In the genomic region with DNA sequence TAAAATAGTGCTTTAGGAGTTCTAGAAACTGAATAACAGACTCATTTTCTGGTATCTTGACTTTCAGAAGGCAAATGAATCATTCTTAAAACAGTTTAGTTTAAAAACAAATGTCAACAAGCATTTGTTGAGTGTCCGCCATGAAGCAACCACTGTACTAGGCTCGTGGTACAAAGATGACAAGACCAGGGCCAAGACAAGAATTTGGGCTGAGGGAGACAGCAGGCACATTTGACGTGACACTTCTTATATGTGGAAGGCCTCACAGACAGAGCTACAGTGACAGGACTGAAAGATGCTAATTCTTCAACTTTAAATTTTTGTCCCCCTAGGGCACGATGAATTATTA, we compare ENCODE assay signal across 11 cellular contexts. TPM values are rescaled to one million over a fixed set of nuclear protein-coding genes. Genes with fewer than 3 reads are reported as not detected.
DNase-seq lines count a peak whose midpoint lies in the region; ATAC-seq and TF ChIP-seq lines count a peak whose summit lies in the region.
"Had no signal": no experiment of that assay in that cellular context is flagged by ENCODE, and none has a peak within 500 bp of the region (broad histone marks: within the 10 kb centered on the region; RNA-seq: fewer than 3 reads in every experiment).

No MANE protein-coding gene starts in this region.

- RAD21 ChIA-PET in HCT116 (lab: Charles Lee; ENCODE audit: low non-redundant PET in 1 of 2, low total read pairs in 2 of 2, uncharacterized antibody in 2 of 2, unreplicated experiment in 2 of 2): no interaction called here

- H3K4me3 Mint-ChIP-seq in CD4-positive, CD25-positive, alpha-beta regulatory T cell: no peak overlapping the region
- H3K4me3 Mint-ChIP-seq in activated T-helper 17 cell treated with anti-CD3 and anti-CD28 coated beads, Interleukin-2, amount 50 U/mL, for 72 hours: peak overlapping the region; percentile 85
- peak overlapping the region in 2 of 10 donors; percentile 85 to 90 for H3K4me3 Mint-ChIP-seq in naive thymus-derived CD4-positive, alpha-beta T cell

- intact Hi-C loops in HCT116 (cut with micrococcal nuclease): no loop called here
- intact Hi-C loops in naive thymus-derived CD4-positive, alpha-beta T cell (cut with micrococcal nuclease): loop anchor here in 1 of 2 donors (5.0 kb wide), 1 partner anchor 1666 kb away; no protein-coding TSS in a partner anchor
- intact Hi-C loops in sigmoid colon (cut with DNase I): loop anchor here (5.0 kb wide), 2 partner anchors 39 to 286 kb away; no protein-coding TSS in a partner anchor

- no peak for TF ChIP-seq POLR2A in HCT116 (IDR thresholded peaks at IDR 0.05; ENCODE audit: borderline replicate concordance, extremely low read depth, insufficient read depth, insufficient read length)
- no peak for TF ChIP-seq POLR2A in sigmoid colon (IDR thresholded peaks at IDR 0.05)

- peak overlapping the region; percentile 20 for H2AFZ ChIP-seq in HCT116 (ENCODE audit: low read depth, low read length, poor library complexity, severe bottlenecking)

- no peak for TF ChIP-seq RAD21 in HCT116 (IDR thresholded peaks at IDR 0.05; ENCODE audit: low read depth)

- H3K36me3 Mint-ChIP-seq in CD4-positive, CD25-positive, alpha-beta regulatory T cell: no peaks in the 10 kb centered on the region
- H3K36me3 Mint-ChIP-seq in activated T-helper 17 cell treated with anti-CD3 and anti-CD28 coated beads, Interleukin-2, amount 50 U/mL, for 72 hours (ENCODE audit: low read depth): peaks cover 5% of the 10 kb centered on the region
- H3K36me3 Mint-ChIP-seq in naive thymus-derived CD4-positive, alpha-beta T cell: peaks cover 0 to 5% (median 0%) of the 10 kb centered on the region in 5 donors

- H3K27me3 Mint-ChIP-seq in CD4-positive, CD25-positive, alpha-beta regulatory T cell: no peaks in the 10 kb centered on the region
- H3K27me3 Mint-ChIP-seq in activated T-helper 17 cell treated with anti-CD3 and anti-CD28 coated beads, Interleukin-2, amount 50 U/mL, for 72 hours: no peaks in the 10 kb centered on the region
- no peaks in the 10 kb centered on the region for H3K27me3 Mint-ChIP-seq in naive thymus-derived CD4-positive, alpha-beta T cell

- no peaks in the 10 kb centered on the region for H3K9me3 ChIP-seq in CD4-positive, CD25-positive, alpha-beta regulatory T cell (ENCODE audit: control insufficient read depth in 2 of 2, low read length in 2 of 2)
- H3K9me3 ChIP-seq in HCT116 (ENCODE audit: control insufficient read depth in 1 of 2, insufficient read depth in 1 of 2, low read depth in 1 of 2, low read length in 2 of 2): no peaks in the 10 kb centered on the region
- H3K9me3 ChIP-seq in naive thymus-derived CD4-positive, alpha-beta T cell (ENCODE audit: control insufficient read depth in 2 of 3, low read length in 3 of 3): no peaks in the 10 kb centered on the region
- no peaks in the 10 kb centered on the region for H3K9me3 ChIP-seq in sigmoid colon
- H3K9me3 ChIP-seq: left ventricle myocardium inferior, thyroid gland had no signal

- no peak for TF ChIP-seq CTCF in HCT116 (IDR thresholded peaks at IDR 0.05 in 2 of 3, conservative IDR thresholded peaks at IDR 0.05 in 1 of 3; ENCODE audit: borderline replicate concordance in 1 of 3, insufficient read depth in 1 of 3, low read depth in 2 of 3, low read length in 2 of 3)
- no peak for TF ChIP-seq CTCF in sigmoid colon (IDR thresholded peaks at IDR 0.05)

- no peak overlapping the region for H3K4me2 ChIP-seq in HCT116 (ENCODE audit: low read length)

- peak overlapping the region; percentile 63 for H3K27ac ChIP-seq in CD4-positive, CD25-positive, alpha-beta regulatory T cell (ENCODE audit: insufficient read depth, low read length, poor library complexity, severe bottlenecking)
- H3K27ac ChIP-seq in HCT116 (ENCODE audit: low read depth, low read length) (no peak overlapping the region), sigmoid colon (no peak overlapping the region)
- peak overlapping the region; percentile 37 for H3K27ac ChIP-seq in naive thymus-derived CD4-positive, alpha-beta T cell (ENCODE audit: low read depth, low read length)

- CTCF ChIA-PET in HCT116 (lab: Charles Lee): interaction anchor here (0.7 to 1.6 kb wide), 4 partner anchors 9 to 42 kb away, joined by 3 to 7 read pairs (median 3); a partner anchor contains a TSS
- CTCF ChIA-PET in naive thymus-derived CD4-positive, alpha-beta T cell (lab: Charles Lee): interaction anchor here (0.5 to 3.1 kb wide), 26 partner anchors 9 to 409 kb away, joined by 3 to 42 read pairs (median 4); a partner anchor contains a TSS

- H3K9ac ChIP-seq in HCT116 (ENCODE audit: low read length): no peak overlapping the region

- peaks cover 19 to 52% (median 36%) of the 10 kb centered on the region in 4 donors for H3K4me1 Mint-ChIP-seq in CD4-positive, CD25-positive, alpha-beta regulatory T cell
- H3K4me1 Mint-ChIP-seq in activated T-helper 17 cell treated with anti-CD3 and anti-CD28 coated beads, Interleukin-2, amount 50 U/mL, for 72 hours: peaks cover 44% of the 10 kb centered on the region
- peaks cover 23 to 53% (median 44%) of the 10 kb centered on the region in 7 donors for H3K4me1 Mint-ChIP-seq in naive thymus-derived CD4-positive, alpha-beta T cell

- WGBS in sigmoid colon, 2 donors: 91 to 95% methylated on average over 4 of the region's 4 CpGs

- ATAC-seq in CD4-positive, CD25-positive, alpha-beta regulatory T cell (ENCODE audit: low read depth in 2 of 2): no peak
- ATAC-seq in HCT116 (no peak), HG03457 (IDR thresholded peaks at IDR 0.05; ENCODE audit: unreplicated experiment) (no peak)
- peak; percentile 61 for ATAC-seq in activated T-helper 17 cell treated with anti-CD3 and anti-CD28 coated beads, Interleukin-2, amount 50 U/mL, for 72 hours (replicated peaks)
- ATAC-seq in naive thymus-derived CD4-positive, alpha-beta T cell: no peak

- H3K36me3 ChIP-seq in CD4-positive, CD25-positive, alpha-beta regulatory T cell (ENCODE audit: control insufficient read depth, insufficient read depth, low read length): no peaks in the 10 kb centered on the region
- no peaks in the 10 kb centered on the region for H3K36me3 ChIP-seq in HCT116 (ENCODE audit: control insufficient read depth in 1 of 2, insufficient read depth in 2 of 2, low read length in 2 of 2)
- H3K36me3 ChIP-seq in naive thymus-derived CD4-positive, alpha-beta T cell (ENCODE audit: control insufficient read depth in 2 of 3, insufficient read depth in 3 of 3, low read length in 3 of 3): no peaks in the 10 kb centered on the region
- H3K36me3 ChIP-seq in sigmoid colon: peaks cover 0 to 2% (median 0%) of the 10 kb centered on the region in 4 donors
- H3K36me3 ChIP-seq: left ventricle myocardium inferior, thyroid gland had no signal

- no TSS peak for BruUV-seq in HCT116 (replicated peaks; lab: Mats Ljungman, UMichigan)

- POLR2A ChIA-PET in HCT116 (lab: Charles Lee): interaction anchor here (1.0 to 1.1 kb wide), 2 partner anchors 15 kb away, joined by 3 to 4 read pairs; no protein-coding TSS in a partner anchor
- POLR2A ChIA-PET in naive thymus-derived CD4-positive, alpha-beta T cell (lab: Charles Lee): interaction anchor here (0.6 to 9.6 kb wide), 13 partner anchors 15 to 437 kb away, joined by 3 to 210 read pairs (median 8); a partner anchor contains a TSS

- H4K20me1 ChIP-seq in HCT116 (ENCODE audit: insufficient read depth): no peaks in the 10 kb centered on the region

- no peaks in the 10 kb centered on the region for H3K27me3 ChIP-seq in CD4-positive, CD25-positive, alpha-beta regulatory T cell (ENCODE audit: control insufficient read depth, insufficient read depth, low read length)
- H3K27me3 ChIP-seq in HCT116 (ENCODE audit: insufficient read depth, low read length): no peaks in the 10 kb centered on the region
- H3K27me3 ChIP-seq in naive thymus-derived CD4-positive, alpha-beta T cell (ENCODE audit: control insufficient read depth in 2 of 2, insufficient read depth in 2 of 2, low read length in 2 of 2): no peaks in the 10 kb centered on the region
- no peaks in the 10 kb centered on the region for H3K27me3 ChIP-seq in sigmoid colon
- H3K27me3 ChIP-seq: thyroid gland had no signal

- no peaks in the 10 kb centered on the region for H3K79me2 ChIP-seq in HCT116 (ENCODE audit: insufficient read depth, low read length)

- no peak for DNase-seq in CD4-positive, CD25-positive, alpha-beta regulatory T cell
- DNase-seq in HCT116 (ENCODE audit: low read depth, low spot score): no peak
- DNase-seq in naive thymus-derived CD4-positive, alpha-beta T cell: no peak
- no peak for DNase-seq in sigmoid colon
- no peak for DNase-seq in NCI-H82 (lab: John Stamatoyannopoulos, UW)

- no peaks in the 10 kb centered on the region for H3K9me3 Mint-ChIP-seq in CD4-positive, CD25-positive, alpha-beta regulatory T cell
- no peaks in the 10 kb centered on the region for H3K9me3 Mint-ChIP-seq in activated T-helper 17 cell treated with anti-CD3 and anti-CD28 coated beads, Interleukin-2, amount 50 U/mL, for 72 hours
- no peaks in the 10 kb centered on the region for H3K9me3 Mint-ChIP-seq in naive thymus-derived CD4-positive, alpha-beta T cell
- H3K9me3 Mint-ChIP-seq: activated B cell treated with CpG ODN at 0.5 μM for 24 hours, neural crest cell had no signal

- H3K27ac Mint-ChIP-seq in CD4-positive, CD25-positive, alpha-beta regulatory T cell: peak overlapping the region in 2 of 3 donors; percentile 80 to 82
- H3K27ac Mint-ChIP-seq in activated T-helper 17 cell treated with anti-CD3 and anti-CD28 coated beads, Interleukin-2, amount 50 U/mL, for 72 hours: peak overlapping the region; percentile 92
- peak overlapping the region in 8 of 9 donors; percentile 51 to 92 (median 88) for H3K27ac Mint-ChIP-seq in naive thymus-derived CD4-positive, alpha-beta T cell

- peaks cover 27% of the 10 kb centered on the region for H3K4me1 ChIP-seq in CD4-positive, CD25-positive, alpha-beta regulatory T cell (ENCODE audit: control insufficient read depth, insufficient read depth, low read length, poor library complexity, severe bottlenecking)
- H3K4me1 ChIP-seq in HCT116 (ENCODE audit: control insufficient read depth in 1 of 2, insufficient read depth in 2 of 2, low read length in 2 of 2) (peaks cover 0 to 15% of the 10 kb centered on the region in 2 experiments; a peak in 1 of 4 replicates), sigmoid colon (peaks cover 0 to 12% (median 3%) of the 10 kb centered on the region in 4 donors)
- peaks cover 6 to 28% of the 10 kb centered on the region in 2 donors for H3K4me1 ChIP-seq in naive thymus-derived CD4-positive, alpha-beta T cell (ENCODE audit: control insufficient read depth in 2 of 2, insufficient read depth in 2 of 2, low read length in 2 of 2)

- no peaks in the 10 kb centered on the region for H3K9me2 ChIP-seq in HCT116 (ENCODE audit: insufficient read depth)

- no peak for TF ChIP-seq EP300 in sigmoid colon (IDR thresholded peaks at IDR 0.05)

- H3K4me3 ChIP-seq in CD4-positive, CD25-positive, alpha-beta regulatory T cell (ENCODE audit: low read depth, low read length): no peak overlapping the region
- H3K4me3 ChIP-seq in HCT116 (replicated peaks in 1 of 2; ENCODE audit: low read depth in 1 of 2, low read length in 2 of 2): no peak overlapping the region
- H3K4me3 ChIP-seq in naive thymus-derived CD4-positive, alpha-beta T cell (ENCODE audit: low read length): no peak overlapping the region
- no peak overlapping the region for H3K4me3 ChIP-seq in sigmoid colon

RNA-seq across cellular contexts. Expression of a gene that starts 14.4 kb away (rescaled TPM):
- total RNA-seq in CD4-positive, CD25-positive, alpha-beta regulatory T cell: 77.9 TPM
- polyA plus RNA-seq in CD4-positive, CD25-positive, alpha-beta regulatory T cell: 10 to 100 TPM; 41.4 to 62.6 (median 53.8) TPM
- total RNA-seq in HCT116 (2021; ENCODE audit: unreplicated experiment): 34.1 TPM
- polyA plus RNA-seq in HCT116 (2012): 16.7 and 22.1 TPM in 2 replicates
- total RNA-seq in activated T-helper 17 cell treated with anti-CD3 and anti-CD28 coated beads, Interleukin-2, amount 50 U/mL, for 72 hours: 10 to 100 TPM; 34.3 to 43.6 TPM
- 10 to 100 TPM; 47.2 to 83.4 (median 67.8) TPM for total RNA-seq in naive thymus-derived CD4-positive, alpha-beta T cell
- 10 to 100 TPM; 65.3 to 83.2 TPM for polyA plus RNA-seq in naive thymus-derived CD4-positive, alpha-beta T cell
- 10 to 100 TPM; 21.7 to 35.3 (median 29.2) TPM for total RNA-seq in sigmoid colon
- 10 to 100 TPM; 13.8 to 20.8 (median 20.1) TPM for polyA plus RNA-seq in sigmoid colon

Comparison
In these comparisons a context has a peak if more than half of its experiments do, and no peak if none do; other contexts are left out.
1. H3K27ac ChIP-seq: peak in CD4-positive, CD25-positive, alpha-beta regulatory T cell (single experiment) and naive thymus-derived CD4-positive, alpha-beta T cell (single experiment); none in HCT116 (single experiment) and sigmoid colon (0 of 4).
2. Peak in every context shown above with its lines, with median percentiles within 50 percentile points of each other: H3K27ac Mint-ChIP-seq.